ENCODE assay signal across 9 cellular contexts in genomic region chr4:25993564-25994185, GRCh38.
A peak's percentile ranks its signal among the peaks of the same experiment; 100 is the strongest.
DNase-seq lines count a peak whose midpoint lies in the region; ATAC-seq and TF ChIP-seq lines count a peak whose summit lies in the region.
"Had no signal": no experiment of that assay in that cellular context is flagged by ENCODE, and none has a peak within 500 bp of the region (broad histone marks: within the 10 kb centered on the region; RNA-seq: fewer than 3 reads in every experiment).

No MANE protein-coding gene starts in this region.

- TF ChIP-seq CTCF in activated CD8-positive, alpha-beta T cell treated with anti-CD3 and anti-CD28 coated beads for 36 hours (IDR thresholded peaks at IDR 0.05): peak; percentile 43

- H3K4me1 Mint-ChIP-seq in activated CD8-positive, alpha-beta T cell treated with anti-CD3 and anti-CD28 coated beads for 36 hours (ENCODE audit: low read depth): peaks cover 10% of the 10 kb centered on the region
- peaks cover 2% of the 10 kb centered on the region for H3K4me1 Mint-ChIP-seq in activated CD8-positive, alpha-beta T cell treated with anti-CD3 and anti-CD28 coated beads, Interleukin-2, amount 10 ng/mL, durations not matched to agents 7 days and 5 days (ENCODE audit: low read depth)
- H3K4me1 Mint-ChIP-seq: activated naive CD4-positive, alpha-beta T cell treated with anti-CD3 and anti-CD28 coated beads, Interleukin-2, amount 50 U/mL, for 24 hours had no signal

- CTCF ChIA-PET in activated CD8-positive, alpha-beta T cell treated with anti-CD3 and anti-CD28 coated beads for 36 hours (lab: Charles Lee): interaction anchor here (0.8 to 1.4 kb wide), 6 partner anchors 11 to 338 kb away, joined by 3 read pairs; no protein-coding TSS in a partner anchor
- CTCF ChIA-PET in activated CD8-positive, alpha-beta T cell treated with anti-CD3 and anti-CD28 coated beads, Interleukin-2, amount 10 ng/mL, durations not matched to agents 7 days and 5 days (lab: Charles Lee): interaction anchor here (1.5 kb wide), 1 partner anchor 11 kb away, joined by 4 read pairs; no protein-coding TSS in a partner anchor

- H3K27me3 Mint-ChIP-seq in activated CD8-positive, alpha-beta T cell treated with anti-CD3 and anti-CD28 coated beads for 36 hours: peaks cover 3% of the 10 kb centered on the region
- peaks cover 8% of the 10 kb centered on the region for H3K27me3 Mint-ChIP-seq in activated CD8-positive, alpha-beta T cell treated with anti-CD3 and anti-CD28 coated beads, Interleukin-2, amount 10 ng/mL, durations not matched to agents 7 days and 5 days (ENCODE audit: low read depth)
- H3K27me3 Mint-ChIP-seq: activated naive CD4-positive, alpha-beta T cell treated with anti-CD3 and anti-CD28 coated beads, Interleukin-2, amount 50 U/mL, for 24 hours had no signal

- no peak overlapping the region for H3K4me3 Mint-ChIP-seq in activated CD8-positive, alpha-beta T cell treated with anti-CD3 and anti-CD28 coated beads for 36 hours
- no peak overlapping the region for H3K4me3 Mint-ChIP-seq in activated CD8-positive, alpha-beta T cell treated with anti-CD3 and anti-CD28 coated beads, Interleukin-2, amount 10 ng/mL, durations not matched to agents 7 days and 5 days
- H3K4me3 Mint-ChIP-seq: activated naive CD4-positive, alpha-beta T cell treated with anti-CD3 and anti-CD28 coated beads, Interleukin-2, amount 50 U/mL, for 24 hours had no signal

- POLR2A ChIA-PET in activated CD8-positive, alpha-beta T cell treated with anti-CD3 and anti-CD28 coated beads for 36 hours (lab: Charles Lee): no interaction called here
- POLR2A ChIA-PET in activated CD8-positive, alpha-beta T cell treated with anti-CD3 and anti-CD28 coated beads, Interleukin-2, amount 10 ng/mL, durations not matched to agents 7 days and 5 days (lab: Charles Lee): no interaction called here

- peak; percentile 90 for ATAC-seq in activated CD8-positive, alpha-beta T cell treated with anti-CD3 and anti-CD28 coated beads for 36 hours
- no peak for ATAC-seq in activated CD8-positive, alpha-beta T cell treated with anti-CD3 and anti-CD28 coated beads, Interleukin-2, amount 10 ng/mL, durations not matched to agents 7 days and 5 days

- H3K36me3 Mint-ChIP-seq in activated CD8-positive, alpha-beta T cell treated with anti-CD3 and anti-CD28 coated beads for 36 hours (ENCODE audit: low read depth): no peaks in the 10 kb centered on the region
- no peaks in the 10 kb centered on the region for H3K36me3 Mint-ChIP-seq in activated CD8-positive, alpha-beta T cell treated with anti-CD3 and anti-CD28 coated beads, Interleukin-2, amount 10 ng/mL, durations not matched to agents 7 days and 5 days (ENCODE audit: low read depth)
- H3K36me3 Mint-ChIP-seq: activated naive CD4-positive, alpha-beta T cell treated with anti-CD3 and anti-CD28 coated beads, Interleukin-2, amount 50 U/mL, for 24 hours had no signal

- no peak overlapping the region for H3K27ac Mint-ChIP-seq in activated CD8-positive, alpha-beta T cell treated with anti-CD3 and anti-CD28 coated beads for 36 hours
- no peak overlapping the region for H3K27ac Mint-ChIP-seq in activated CD8-positive, alpha-beta T cell treated with anti-CD3 and anti-CD28 coated beads, Interleukin-2, amount 10 ng/mL, durations not matched to agents 7 days and 5 days
- H3K27ac Mint-ChIP-seq: activated naive CD4-positive, alpha-beta T cell treated with anti-CD3 and anti-CD28 coated beads, Interleukin-2, amount 50 U/mL, for 24 hours had no signal

- peak; percentile 60 for DNase-seq in activated CD8-positive, alpha-beta T cell treated with anti-CD3 and anti-CD28 coated beads for 36 hours
- no peak for DNase-seq in activated CD8-positive, alpha-beta T cell treated with anti-CD3 and anti-CD28 coated beads, Interleukin-2, amount 10 ng/mL, durations not matched to agents 7 days and 5 days
- DNase-seq in HT1080 (ENCODE audit: low read depth) (peak; percentile 17), activated T-cell treated with anti-CD3 and anti-CD28 coated beads for 48 hours (ENCODE audit: low read depth) (peak; percentile 30), islet precursor cell (peak; percentile 94), GM19240 (ENCODE audit: insufficient read length, low spot score) (no peak), DMS79 treated with DMSO at 0.1 percent for 48 hours (lab: John Stamatoyannopoulos, UW) (no peak), NCI-H526 treated with DMSO at 0.1 percent for 48 hours (lab: John Stamatoyannopoulos, UW) (no peak)

- H3K9me3 Mint-ChIP-seq in activated CD8-positive, alpha-beta T cell treated with anti-CD3 and anti-CD28 coated beads for 36 hours: no peaks in the 10 kb centered on the region
- no peaks in the 10 kb centered on the region for H3K9me3 Mint-ChIP-seq in activated CD8-positive, alpha-beta T cell treated with anti-CD3 and anti-CD28 coated beads, Interleukin-2, amount 10 ng/mL, durations not matched to agents 7 days and 5 days (ENCODE audit: insufficient read depth)
- H3K9me3 Mint-ChIP-seq: activated naive CD4-positive, alpha-beta T cell treated with anti-CD3 and anti-CD28 coated beads, Interleukin-2, amount 50 U/mL, for 24 hours had no signal

- intact Hi-C loops in activated CD8-positive, alpha-beta T cell treated with anti-CD3 and anti-CD28 coated beads for 36 hours (cut with micrococcal nuclease): no loop called here

Comparison
In these comparisons a context has a peak if more than half of its experiments do, and no peak if none do; other contexts are left out.
1. DNase-seq: peak in activated CD8-positive, alpha-beta T cell treated with anti-CD3 and anti-CD28 coated beads for 36 hours (single experiment), HT1080 (single experiment), activated T-cell treated with anti-CD3 and anti-CD28 coated beads for 48 hours (single experiment) and islet precursor cell (single experiment); none in activated CD8-positive, alpha-beta T cell treated with anti-CD3 and anti-CD28 coated beads, Interleukin-2, amount 10 ng/mL, durations not matched to agents 7 days and 5 days (single experiment), GM19240 (single experiment), DMS79 treated with DMSO at 0.1 percent for 48 hours (single experiment) and NCI-H526 treated with DMSO at 0.1 percent for 48 hours (single experiment).